8 cellular contexts compared by ENCODE assay signal in genomic region chr17:59963738-59964454, GRCh38. TPM values are rescaled to one million over a fixed set of nuclear protein-coding genes. Genes with fewer than 3 reads are reported as not detected.
A peak's percentile ranks its signal among the peaks of the same experiment; 100 is the strongest.
DNase-seq lines count a peak whose midpoint lies in the region; ATAC-seq and TF ChIP-seq lines count a peak whose summit lies in the region.

No MANE protein-coding gene starts in this region.

- peak overlapping the region; percentile 94 for H3K4me3 ChIP-seq in AG10803 (ENCODE audit: low read length)
- peak overlapping the region; percentile 69 for H3K4me3 ChIP-seq in neuron (ENCODE audit: low read length)

- TF ChIP-seq CTCF in AG10803 (conservative IDR thresholded peaks at IDR 0.05; ENCODE audit: low read length) (no peak), subcutaneous adipose tissue (IDR thresholded peaks at IDR 0.05; ENCODE audit: low read depth) (peak; percentile 95)

- DNase-seq in AG10803 (ENCODE audit: low read depth) (peak; percentile 58), OCI-M1 (lab: John Stamatoyannopoulos, UW) (peak; percentile 78), foreskin melanocyte (peak; percentile 61)
- peak; percentile 30 for DNase-seq in activated gamma-delta T cell treated with anti-CD3 and anti-CD28 coated beads, Interleukin-2, amount 50 U/mL, for 16 hours (ENCODE audit: low read depth)

- peaks cover 16% of the 10 kb centered on the region for H3K4me1 ChIP-seq in neuron (ENCODE audit: insufficient read depth, low read length)

- no peaks in the 10 kb centered on the region for H3K9me3 ChIP-seq in neuron (ENCODE audit: low read length)

- peak overlapping the region; percentile 87 for H2AFZ ChIP-seq in neuron (ENCODE audit: low read depth, low read length)

- H3K27me3 ChIP-seq in neuron (ENCODE audit: insufficient read depth, low read length): peaks cover 3% of the 10 kb centered on the region

- peaks cover 11% of the 10 kb centered on the region for H3K36me3 ChIP-seq in neuron (ENCODE audit: insufficient read depth, low read length)

- ATAC-seq in GM19324 (IDR thresholded peaks at IDR 0.05; ENCODE audit: low FRiP score, unreplicated experiment) (peak; percentile 37), HG03457 (IDR thresholded peaks at IDR 0.05; ENCODE audit: unreplicated experiment) (peak; percentile 33)

RNA-seq across cellular contexts. Expression of gene RNFT1, which starts 0.6 kb away (rescaled TPM):
- 10 to 100 TPM; 27.1 to 52.5 (median 35.1) TPM for total RNA-seq in subcutaneous adipose tissue

Comparison
In these comparisons a context has a peak if more than half of its experiments do, and no peak if none do; other contexts are left out.
1. Peak in every context shown above with its lines: DNase-seq, ATAC-seq and H3K4me3 ChIP-seq.